ENCODE assay signal across 11 cellular contexts in the genomic region with DNA sequence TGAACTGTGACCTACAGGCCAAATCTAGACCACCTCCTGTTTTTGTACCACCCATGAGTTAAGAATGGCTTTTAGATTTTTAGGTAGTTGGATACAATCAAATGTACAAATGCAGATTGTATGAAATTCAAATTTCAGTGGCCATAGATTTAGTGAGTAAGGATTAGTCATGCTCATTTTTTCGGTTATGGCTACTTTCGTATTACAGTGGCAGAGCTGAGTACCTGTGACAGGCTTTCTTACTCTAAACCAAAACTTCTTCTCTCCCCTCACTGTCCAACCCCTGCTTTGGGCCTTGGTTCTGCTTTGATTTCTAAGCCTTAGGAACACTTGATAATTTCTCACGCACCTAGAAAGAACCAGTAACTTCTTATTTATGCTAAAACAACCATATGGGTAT.
DNase-seq lines count a peak whose midpoint lies in the region; ATAC-seq and TF ChIP-seq lines count a peak whose summit lies in the region.
"Had no signal": no experiment of that assay in that cellular context is flagged by ENCODE, and none has a peak within 500 bp of the region (broad histone marks: within the 10 kb centered on the region; RNA-seq: fewer than 3 reads in every experiment).

No MANE protein-coding gene starts in this region.

- no peak for TF ChIP-seq POLR2A in HCT116 (IDR thresholded peaks at IDR 0.05; ENCODE audit: borderline replicate concordance, extremely low read depth, insufficient read depth, insufficient read length)

- no peaks in the 10 kb centered on the region for H3K9me2 ChIP-seq in HCT116 (ENCODE audit: insufficient read depth)

- TF ChIP-seq RAD21 in HCT116 (IDR thresholded peaks at IDR 0.05; ENCODE audit: low read depth), result no peak

- H3K9me3 ChIP-seq in HCT116 (ENCODE audit: control insufficient read depth in 1 of 2, insufficient read depth in 1 of 2, low read depth in 1 of 2, low read length in 2 of 2) (peaks cover 0 to 6% of the 10 kb centered on the region in 2 experiments; a peak in 2 of 4 replicates), smooth muscle cell (replicated peaks; ENCODE audit: low read depth) (no peaks in the 10 kb centered on the region), colonic mucosa (no peaks in the 10 kb centered on the region)

- no peaks in the 10 kb centered on the region for H3K27me3 Mint-ChIP-seq in activated naive CD8-positive, alpha-beta T cell treated with anti-CD3 and anti-CD28 coated beads, Interleukin-2, amount 50 U/mL, for 24 hours
- H3K27me3 Mint-ChIP-seq: IgD-negative memory B cell had no signal

- H3K4me1 ChIP-seq in HCT116 (ENCODE audit: control insufficient read depth in 1 of 2, insufficient read depth in 2 of 2, low read length in 2 of 2) (peaks cover 57 to 76% of the 10 kb centered on the region in 2 experiments), smooth muscle cell (ENCODE audit: low read depth) (peaks cover 24% of the 10 kb centered on the region), colonic mucosa (peaks cover 9% of the 10 kb centered on the region)

- H3F3A ChIP-seq in smooth muscle cell (ENCODE audit: low read depth), result peaks cover 7% of the 10 kb centered on the region

- H3K79me2 ChIP-seq in HCT116 (ENCODE audit: insufficient read depth, low read length) (no peaks in the 10 kb centered on the region), smooth muscle cell (ENCODE audit: low read depth) (no peaks in the 10 kb centered on the region)

- CTCF ChIA-PET in HCT116 (lab: Charles Lee), result interaction anchor here (1.4 kb wide), 1 partner anchor 26 kb away, joined by 3 read pairs; no protein-coding TSS in a partner anchor

- H3K27ac ChIP-seq in HCT116 (ENCODE audit: low read depth, low read length), result peak overlapping the region; percentile 84
- peak overlapping the region; percentile 43 for H3K27ac ChIP-seq in smooth muscle cell (ENCODE audit: low read depth)
- no peak overlapping the region for H3K27ac ChIP-seq in colonic mucosa

- 77% methylated on average over 3 of the region's 3 CpGs for WGBS in smooth muscle cell (ENCODE audit: low lambda C conversion rate)

- ATAC-seq in GM18511 (IDR thresholded peaks at IDR 0.05; ENCODE audit: unreplicated experiment) (peak; percentile 53), HCT116 (no peak), HG03139 (IDR thresholded peaks at IDR 0.05; ENCODE audit: unreplicated experiment) (no peak)
- ATAC-seq in activated naive CD8-positive, alpha-beta T cell treated with anti-CD3 and anti-CD28 coated beads, Interleukin-2, amount 50 U/mL, for 24 hours, result peak; percentile 64

- peaks cover 74% of the 10 kb centered on the region for H3K4me1 Mint-ChIP-seq in activated naive CD8-positive, alpha-beta T cell treated with anti-CD3 and anti-CD28 coated beads, Interleukin-2, amount 50 U/mL, for 24 hours

- H3K4me2 ChIP-seq in HCT116 (ENCODE audit: low read length) (peak overlapping the region; percentile 79), smooth muscle cell (peak overlapping the region; percentile 79)

- peaks cover 5% of the 10 kb centered on the region for H3K9me3 Mint-ChIP-seq in activated naive CD8-positive, alpha-beta T cell treated with anti-CD3 and anti-CD28 coated beads, Interleukin-2, amount 50 U/mL, for 24 hours

- POLR2A ChIA-PET in HCT116 (lab: Charles Lee), result interaction anchor here (0.9 to 1.6 kb wide), 4 partner anchors 25 to 54 kb away, joined by 3 read pairs; no protein-coding TSS in a partner anchor

- BruUV-seq in HCT116 (replicated peaks; lab: Mats Ljungman, UMichigan), result no TSS peak

- TF ChIP-seq CTCF in HCT116 (IDR thresholded peaks at IDR 0.05 in 2 of 3, conservative IDR thresholded peaks at IDR 0.05 in 1 of 3; ENCODE audit: borderline replicate concordance in 1 of 3, insufficient read depth in 1 of 3, low read depth in 2 of 3, low read length in 2 of 3), result no peak
- TF ChIP-seq CTCF in smooth muscle cell (IDR thresholded peaks at IDR 0.05; ENCODE audit: borderline replicate concordance, insufficient read depth, poor library complexity, severe bottlenecking), result no peak
- TF ChIP-seq CTCF in colonic mucosa (IDR thresholded peaks at IDR 0.05), result no peak

- no peak overlapping the region for H3K4me3 Mint-ChIP-seq in activated naive CD8-positive, alpha-beta T cell treated with anti-CD3 and anti-CD28 coated beads, Interleukin-2, amount 50 U/mL, for 24 hours
- H3K4me3 Mint-ChIP-seq: naive B cell had no signal

- RAD21 ChIA-PET in HCT116 (lab: Charles Lee; ENCODE audit: low non-redundant PET in 1 of 2, low total read pairs in 2 of 2, uncharacterized antibody in 2 of 2, unreplicated experiment in 2 of 2), result no interaction called here

- H3K4me3 ChIP-seq in HCT116 (replicated peaks in 1 of 2; ENCODE audit: low read depth in 1 of 2, low read length in 2 of 2), result peak overlapping the region; percentile 11 to 44
- no peak overlapping the region for H3K4me3 ChIP-seq in smooth muscle cell
- no peak overlapping the region for H3K4me3 ChIP-seq in colonic mucosa

- no peaks in the 10 kb centered on the region for H3K36me3 ChIP-seq in HCT116 (ENCODE audit: control insufficient read depth in 1 of 2, insufficient read depth in 2 of 2, low read length in 2 of 2)
- H3K36me3 ChIP-seq in smooth muscle cell (ENCODE audit: low read depth), result no peaks in the 10 kb centered on the region
- H3K36me3 ChIP-seq in colonic mucosa, result no peaks in the 10 kb centered on the region

- H3K27me3 ChIP-seq in HCT116 (ENCODE audit: insufficient read depth, low read length) (no peaks in the 10 kb centered on the region), smooth muscle cell (ENCODE audit: low read depth) (no peaks in the 10 kb centered on the region), colonic mucosa (no peaks in the 10 kb centered on the region)

- H3K27ac Mint-ChIP-seq in activated naive CD8-positive, alpha-beta T cell treated with anti-CD3 and anti-CD28 coated beads, Interleukin-2, amount 50 U/mL, for 24 hours, result peak overlapping the region; percentile 86

- peak overlapping the region; percentile 53 for H2AFZ ChIP-seq in HCT116 (ENCODE audit: low read depth, low read length, poor library complexity, severe bottlenecking)
- no peak overlapping the region for H2AFZ ChIP-seq in smooth muscle cell (ENCODE audit: low read depth)

- DNase-seq in HCT116 (ENCODE audit: low read depth, low spot score), result no peak
- DNase-seq in activated naive CD8-positive, alpha-beta T cell treated with anti-CD3 and anti-CD28 coated beads, Interleukin-2, amount 50 U/mL, for 24 hours, result no peak
- no peak for DNase-seq in smooth muscle cell (lab: John Stamatoyannopoulos, UW; ENCODE audit: unreplicated experiment)
- no peak for DNase-seq in LoVo (ENCODE audit: low spot score)
- DNase-seq in DMS 273 treated with DMSO at 0.1 percent for 48 hours (lab: John Stamatoyannopoulos, UW), result no peak
- no peak for DNase-seq in colonic mucosa
- DNase-seq: GF-D8, naive B cell had no signal

- peak overlapping the region; percentile 53 for H3K9ac ChIP-seq in HCT116 (ENCODE audit: low read length)
- H3K9ac ChIP-seq in smooth muscle cell (ENCODE audit: low read depth), result peak overlapping the region; percentile 26
- H3K9ac ChIP-seq in colonic mucosa (ENCODE audit: low read depth in 2 of 2, low read length in 2 of 2), result no peak overlapping the region

- intact Hi-C loops in HCT116 (cut with micrococcal nuclease) (no loop called here), colonic mucosa (cut with DNase I) (loop anchor here (5.0 kb wide), 1 partner anchor 83 kb away; the partner anchor contains the start of gene CDC42EP3)

- H3K36me3 Mint-ChIP-seq in activated naive CD8-positive, alpha-beta T cell treated with anti-CD3 and anti-CD28 coated beads, Interleukin-2, amount 50 U/mL, for 24 hours (ENCODE audit: low read depth), result no peaks in the 10 kb centered on the region

- H4K20me1 ChIP-seq in HCT116 (ENCODE audit: insufficient read depth) (no peaks in the 10 kb centered on the region), smooth muscle cell (ENCODE audit: low read depth) (no peaks in the 10 kb centered on the region)

TF ChIP-seq in HCT116, 20 proteins besides CTCF, POLR2A, EP300 and RAD21:
- TF ChIP-seq ATF3 (IDR thresholded peaks at IDR 0.05) (no peak), ZNF274 (IDR thresholded peaks at IDR 0.05; ENCODE audit: low read depth, low read length) (no peak), ZFX (IDR thresholded peaks at IDR 0.05) (no peak), EGR1 (IDR thresholded peaks at IDR 0.05; ENCODE audit: low read depth) (no peak), FOSL1 (IDR thresholded peaks at IDR 0.05; ENCODE audit: low read depth) (peak; percentile 74), JUND (IDR thresholded peaks at IDR 0.05) (peak; percentile 28; the same call in 1 of the 2 replicates), CEBPB (IDR thresholded peaks at IDR 0.05; ENCODE audit: low read depth) (no peak), YY1 (IDR thresholded peaks at IDR 0.05; ENCODE audit: extremely low read depth, insufficient replicate concordance, low read depth, low read length) (no peak), EZH2 (IDR thresholded peaks at IDR 0.05) (no peak), SP1 (IDR thresholded peaks at IDR 0.05; ENCODE audit: low read depth) (0 out of 2 replicates have a peak, but pooled peaks have one; percentile 28), ZBTB33 (IDR thresholded peaks at IDR 0.05; ENCODE audit: extremely low read depth, insufficient replicate concordance, low read length) (no peak), SIN3A (IDR thresholded peaks at IDR 0.05; ENCODE audit: low read depth) (no peak), SRF (IDR thresholded peaks at IDR 0.05; ENCODE audit: low read depth) (no peak)
- TF ChIP-seq, protein P1, sequence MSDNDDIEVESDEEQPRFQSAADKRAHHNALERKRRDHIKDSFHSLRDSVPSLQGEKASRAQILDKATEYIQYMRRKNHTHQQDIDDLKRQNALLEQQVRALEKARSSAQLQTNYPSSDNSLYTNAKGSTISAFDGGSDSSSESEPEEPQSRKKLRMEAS (IDR thresholded peaks at IDR 0.05), result no peak

Comparison
In these comparisons a context has a peak if more than half of its experiments do, and no peak if none do; other contexts are left out.
1. ATAC-seq: peak in GM18511 (single experiment) and activated naive CD8-positive, alpha-beta T cell treated with anti-CD3 and anti-CD28 coated beads, Interleukin-2, amount 50 U/mL, for 24 hours (single experiment); none in HCT116 (single experiment) and HG03139 (single experiment).
2. H3K4me3 ChIP-seq: peak in HCT116 (2 of 2); none in smooth muscle cell (single experiment) and colonic mucosa (single experiment).
3. H3K9ac ChIP-seq: peak in HCT116 (single experiment) and smooth muscle cell (single experiment); none in colonic mucosa (0 of 2).